29 cellular contexts compared by ENCODE assay signal in the genomic region with DNA sequence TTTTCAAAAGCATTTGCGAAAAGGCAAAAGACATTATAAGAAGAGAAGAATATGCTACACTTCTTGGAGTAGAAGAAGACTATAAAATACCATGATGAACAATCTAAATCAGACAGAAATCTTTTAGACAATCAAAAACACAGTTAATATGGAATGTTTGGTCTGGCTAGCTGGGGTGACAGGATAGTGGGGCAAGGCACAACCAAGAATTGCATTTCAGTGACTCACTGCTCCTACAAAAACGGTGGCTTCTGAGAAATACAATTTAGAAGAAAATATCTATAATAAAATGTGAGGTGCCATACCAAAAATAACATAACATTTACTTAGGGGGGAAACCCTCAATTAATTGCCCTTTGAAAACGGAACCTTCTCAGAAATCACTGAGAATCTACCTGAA.
DNase-seq lines count a peak whose midpoint lies in the region; ATAC-seq, FAIRE-seq and TF ChIP-seq lines count a peak whose summit lies in the region.
"Had no signal": no experiment of that assay in that cellular context is flagged by ENCODE, and none has a peak within 500 bp of the region (broad histone marks: within the 10 kb centered on the region; RNA-seq: fewer than 3 reads in every experiment).

No MANE protein-coding gene starts in this region.

- no peak overlapping the region for H3K4me3 Mint-ChIP-seq in activated CD4-positive, alpha-beta memory T cell treated with anti-CD3 and anti-CD28 coated beads for 36 hours
- H3K4me3 Mint-ChIP-seq: CD4-positive, alpha-beta T cell; endodermal cell; immature natural killer cell; mesothelial cell of epicardium; nephron had no signal

- TF ChIP-seq CTCF in PC-3 (conservative IDR thresholded peaks at IDR 0.05; ENCODE audit: low read depth, low read length) (no peak), osteoblast (IDR thresholded peaks at IDR 0.05; ENCODE audit: extremely low read depth, low read depth, low read length) (no peak), HepG2 (CRISPR knock-in tag; IDR thresholded peaks at IDR 0.05) (no peak), omental fat pad (IDR thresholded peaks at IDR 0.05) (no peak), gastrocnemius medialis (IDR thresholded peaks at IDR 0.05 in 4 of 5, conservative IDR thresholded peaks at IDR 0.05 in 1 of 5) (no peak)

- CTCF ChIA-PET in PC-3 (lab: Charles Lee) (no interaction called here), HepG2 (lab: Yijun Ruan, JAX; ENCODE audit: low intra/inter-chr PET ratio, low total read pairs) (no interaction called here)
- CTCF ChIA-PET in activated CD4-positive, alpha-beta memory T cell treated with anti-CD3 and anti-CD28 coated beads for 36 hours (lab: Charles Lee), result no interaction called here

- H3K4me1 Mint-ChIP-seq in activated CD4-positive, alpha-beta memory T cell treated with anti-CD3 and anti-CD28 coated beads for 36 hours (ENCODE audit: low read depth), result no peaks in the 10 kb centered on the region
- H3K4me1 Mint-ChIP-seq: endodermal cell, immature natural killer cell, mesothelial cell of epicardium had no signal

- TF ChIP-seq EP300 in HepG2 (IDR thresholded peaks at IDR 0.05; ENCODE audit: low read depth in 2 of 2, low read length in 2 of 2) (no peak), HepG2 (CRISPR knock-in tag; IDR thresholded peaks at IDR 0.05; ENCODE audit: borderline replicate concordance) (no peak)

- H3F3A ChIP-seq in PC-3 (ENCODE audit: low read length, unreplicated experiment), result no peaks in the 10 kb centered on the region

- H3K4me2 ChIP-seq in PC-3 (ENCODE audit: low read length), result no peak overlapping the region
- peak overlapping the region; percentile 51 for H3K4me2 ChIP-seq in osteoblast (ENCODE audit: insufficient read depth, low read length)
- H3K4me2 ChIP-seq in HepG2 (ENCODE audit: low read depth, low read length), result no peak overlapping the region

- no peaks in the 10 kb centered on the region for H3K9me3 ChIP-seq in PC-3 (ENCODE audit: low read length)
- H3K9me3 ChIP-seq in osteoblast (ENCODE audit: low read depth, low read length), result no peaks in the 10 kb centered on the region
- no peaks in the 10 kb centered on the region for H3K9me3 ChIP-seq in HepG2 (ENCODE audit: low read length)
- H3K9me3 ChIP-seq in gastrocnemius medialis, result no peaks in the 10 kb centered on the region
- H3K9me3 ChIP-seq: left ventricle myocardium inferior, MG63, sigmoid colon, uterus had no signal

- H3K36me3 ChIP-seq in PC-3 (ENCODE audit: low read depth, low read length), result no peaks in the 10 kb centered on the region
- no peaks in the 10 kb centered on the region for H3K36me3 ChIP-seq in osteoblast (ENCODE audit: insufficient read depth, low read length)
- no peaks in the 10 kb centered on the region for H3K36me3 ChIP-seq in HepG2 (replicated peaks in 1 of 2; ENCODE audit: control insufficient read depth in 1 of 2, insufficient read depth in 2 of 2, low read length in 2 of 2)
- no peaks in the 10 kb centered on the region for H3K36me3 ChIP-seq in gastrocnemius medialis
- H3K36me3 ChIP-seq: left ventricle myocardium inferior, MG63, sigmoid colon, uterus had no signal

- peak; percentile 74 for DNase-seq in EL
- peak; percentile 46 for DNase-seq in PC-3
- no peak for DNase-seq in epithelial cell of prostate (ENCODE audit: low read depth, low spot score)
- peak; percentile 68 for DNase-seq in osteoblast (ENCODE audit: insufficient read length, low spot score, missing footprints)
- DNase-seq in activated CD4-positive, alpha-beta memory T cell treated with anti-CD3 and anti-CD28 coated beads for 36 hours, result no peak
- DNase-seq in HepG2 (ENCODE audit: low spot score), result no peak
- DNase-seq in omental fat pad (ENCODE audit: low spot score), result no peak
- no peak for DNase-seq in gastrocnemius medialis
- DNase-seq: activated CD4-positive, alpha-beta T cell treated with anti-CD3 and anti-CD28 coated beads, Interleukin-2, amount 50 U/mL, for 1 hour; body of pancreas; CD4-positive, alpha-beta T cell; endodermal cell; immature natural killer cell; left ventricle myocardium inferior; MG63; NCI-H1417 treated with DMSO at 0.1 percent for 48 hours; NCI-H2107; NCI-H510A; posterior cingulate gyrus; RPMI8226; sigmoid colon; substantia nigra; uterus had no signal

- H3K27me3 ChIP-seq in PC-3 (ENCODE audit: low read length) (no peaks in the 10 kb centered on the region), osteoblast (ENCODE audit: insufficient read depth, low read length) (no peaks in the 10 kb centered on the region), HepG2 (ENCODE audit: control insufficient read depth in 1 of 2, insufficient read depth in 2 of 2, low read length in 2 of 2) (no peaks in the 10 kb centered on the region), gastrocnemius medialis (no peaks in the 10 kb centered on the region)
- H3K27me3 ChIP-seq: body of pancreas, MG63, sigmoid colon, uterus had no signal

- no peaks in the 10 kb centered on the region for H3K79me2 ChIP-seq in PC-3 (ENCODE audit: low read length)
- H3K79me2 ChIP-seq in osteoblast (ENCODE audit: insufficient read depth, low read length), result no peaks in the 10 kb centered on the region
- H3K79me2 ChIP-seq in HepG2 (ENCODE audit: insufficient read depth, low read length), result no peaks in the 10 kb centered on the region

- no peaks in the 10 kb centered on the region for H3K9me3 Mint-ChIP-seq in activated CD4-positive, alpha-beta memory T cell treated with anti-CD3 and anti-CD28 coated beads for 36 hours
- H3K9me3 Mint-ChIP-seq: activated naive CD4-positive, alpha-beta T cell treated with anti-CD3 and anti-CD28 coated beads, Interleukin-2, amount 50 U/mL, for 72 hours; CD4-positive, alpha-beta T cell had no signal

- no peak overlapping the region for H3K27ac Mint-ChIP-seq in activated CD4-positive, alpha-beta memory T cell treated with anti-CD3 and anti-CD28 coated beads for 36 hours
- H3K27ac Mint-ChIP-seq: activated naive CD4-positive, alpha-beta T cell treated with anti-CD3 and anti-CD28 coated beads, Interleukin-2, amount 50 U/mL, for 72 hours; CD4-positive, alpha-beta T cell; endodermal cell; immature natural killer cell; mesothelial cell of epicardium had no signal

- POLR2A ChIA-PET in PC-3 (lab: Charles Lee; ENCODE audit: unreplicated experiment) (no interaction called here), HepG2 (lab: Yijun Ruan, JAX) (no interaction called here)
- POLR2A ChIA-PET in activated CD4-positive, alpha-beta memory T cell treated with anti-CD3 and anti-CD28 coated beads for 36 hours (lab: Charles Lee), result no interaction called here

- H3K27me3 Mint-ChIP-seq in activated CD4-positive, alpha-beta memory T cell treated with anti-CD3 and anti-CD28 coated beads for 36 hours, result no peaks in the 10 kb centered on the region
- H3K27me3 Mint-ChIP-seq: CD4-positive, alpha-beta T cell had no signal

- WGBS in HepG2 (ENCODE audit: low lambda C conversion rate), result 2% methylated on average over 3 of the region's 3 CpGs

- intact Hi-C loops in PC-3 (cut with micrococcal nuclease), result no loop called here
- intact Hi-C loops in activated CD4-positive, alpha-beta memory T cell treated with anti-CD3 and anti-CD28 coated beads for 36 hours (cut with micrococcal nuclease), result no loop called here
- intact Hi-C loops in HepG2 (cut with micrococcal nuclease; ENCODE audit: unreplicated experiment), result no loop called here
- intact Hi-C loops in gastrocnemius medialis (cut with DNase I; ENCODE audit: low total_unique reads), result no loop called here

- H2AFZ ChIP-seq in PC-3 (ENCODE audit: low read length), result 0 out of 2 replicates have a peak overlapping the region, but pooled peaks have one; percentile 7
- H2AFZ ChIP-seq in osteoblast (ENCODE audit: low read length), result no peak overlapping the region
- H2AFZ ChIP-seq in HepG2 (ENCODE audit: low read length), result no peak overlapping the region

- H3K9me2 ChIP-seq in PC-3 (replicated peaks; ENCODE audit: low read length), result no peaks in the 10 kb centered on the region

- TF ChIP-seq POLR2A in HepG2 (IDR thresholded peaks at IDR 0.05; ENCODE audit: insufficient read depth in 1 of 2, low read depth in 2 of 2, low read length in 2 of 2) (no peak), gastrocnemius medialis (IDR thresholded peaks at IDR 0.05) (no peak)

- FAIRE-seq in HepG2 (lab: Jason Lieb, UNC), result no peak
- FAIRE-seq: colon, G401.6 had no signal

- no peak overlapping the region for H3K9ac ChIP-seq in PC-3 (ENCODE audit: low read length)
- H3K9ac ChIP-seq in HepG2 (ENCODE audit: insufficient read depth, low read depth, low read length), result no peak overlapping the region

- no peak overlapping the region for H3K27ac ChIP-seq in PC-3 (ENCODE audit: low read length)
- H3K27ac ChIP-seq in epithelial cell of prostate, result peak overlapping the region; percentile 57
- peak overlapping the region; percentile 20 for H3K27ac ChIP-seq in osteoblast (ENCODE audit: low read depth, low read length)
- no peak overlapping the region for H3K27ac ChIP-seq in HepG2 (ENCODE audit: extremely low read length, insufficient read depth, low read length)
- no peak overlapping the region for H3K27ac ChIP-seq in gastrocnemius medialis
- H3K27ac ChIP-seq: body of pancreas, left ventricle myocardium inferior, sigmoid colon, SK-N-MC, uterus had no signal

- ATAC-seq in PC-3 (peak; percentile 59), HepG2 (no peak), omental fat pad (ENCODE audit: low FRiP score) (no peak), gastrocnemius medialis (no peak)
- ATAC-seq: activated naive CD4-positive, alpha-beta T cell treated with anti-CD3 and anti-CD28 coated beads, Interleukin-2, amount 50 U/mL, for 72 hours; body of pancreas had no signal

- no peak for TF ChIP-seq RAD21 in HepG2 (CRISPR knock-in tag; IDR thresholded peaks at IDR 0.05)

- in situ Hi-C loops in HepG2 (cut with HindIII; ENCODE audit: extremely low pct_ligation_motif_present, low pct_unique_long_range_greater_than_20kb) (no loop called here), gastrocnemius medialis (cut with MboI; ENCODE audit: low sequenced_read_pairs in 4 of 4) (no loop called here)

- peaks cover 13% of the 10 kb centered on the region; the same call in 1 of the 2 replicates for H3K4me1 ChIP-seq in PC-3 (ENCODE audit: insufficient read depth, low read length)
- H3K4me1 ChIP-seq in osteoblast (ENCODE audit: insufficient read depth, low read length), result peaks cover 23% of the 10 kb centered on the region
- no peaks in the 10 kb centered on the region for H3K4me1 ChIP-seq in HepG2 (ENCODE audit: insufficient read depth, low read length)
- H3K4me1 ChIP-seq in gastrocnemius medialis, result no peaks in the 10 kb centered on the region
- H3K4me1 ChIP-seq: body of pancreas, sigmoid colon had no signal

- H4K20me1 ChIP-seq in PC-3 (ENCODE audit: low read length), result no peaks in the 10 kb centered on the region
- no peaks in the 10 kb centered on the region for H4K20me1 ChIP-seq in osteoblast (ENCODE audit: insufficient read depth, low read length)
- no peaks in the 10 kb centered on the region; the same call in 1 of the 2 replicates for H4K20me1 ChIP-seq in HepG2 (ENCODE audit: insufficient read depth, low read length)

- BruUV-seq in PC-3 (replicated peaks; lab: Mats Ljungman, UMichigan) (no TSS peak), HepG2 (replicated peaks; lab: Mats Ljungman, UMichigan) (no TSS peak)

- H3K4me3 ChIP-seq in PC-3 (ENCODE audit: low read length), result no peak overlapping the region
- no peak overlapping the region for H3K4me3 ChIP-seq in osteoblast (ENCODE audit: insufficient read depth, low read length)
- no peak overlapping the region for H3K4me3 ChIP-seq in HepG2 (replicated peaks in 1 of 3; ENCODE audit: insufficient read depth in 1 of 3, low read depth in 2 of 3, low read length in 3 of 3)
- no peak overlapping the region for H3K4me3 ChIP-seq in gastrocnemius medialis
- H3K4me3 ChIP-seq: body of pancreas, left ventricle myocardium inferior, MG63, sigmoid colon, SK-N-MC, uterus had no signal

- H3K36me3 Mint-ChIP-seq in activated CD4-positive, alpha-beta memory T cell treated with anti-CD3 and anti-CD28 coated beads for 36 hours, result no peaks in the 10 kb centered on the region
- H3K36me3 Mint-ChIP-seq: activated naive CD4-positive, alpha-beta T cell treated with anti-CD3 and anti-CD28 coated beads, Interleukin-2, amount 50 U/mL, for 72 hours; immature natural killer cell; mesothelial cell of epicardium had no signal

Comparison
In these comparisons a context has a peak if more than half of its experiments do, and no peak if none do; other contexts are left out.
1. DNase-seq: peak in EL (single experiment), PC-3 (single experiment) and osteoblast (single experiment); none in epithelial cell of prostate (single experiment), activated CD4-positive, alpha-beta memory T cell treated with anti-CD3 and anti-CD28 coated beads for 36 hours (single experiment), HepG2 (single experiment), omental fat pad (single experiment) and gastrocnemius medialis (0 of 2).
2. H3K27ac ChIP-seq: peak in epithelial cell of prostate (single experiment) and osteoblast (single experiment); none in PC-3 (single experiment), HepG2 (single experiment) and gastrocnemius medialis (0 of 4).